ENCODE assay signal across 9 cellular contexts in genomic region chr19:18606281-18607221, GRCh38. TPM values are rescaled to one million over a fixed set of nuclear protein-coding genes. Genes with fewer than 3 reads are reported as not detected.
DNase-seq lines count a peak whose midpoint lies in the region; ATAC-seq and TF ChIP-seq lines count a peak whose summit lies in the region.
"Had no signal": no experiment of that assay in that cellular context is flagged by ENCODE, and none has a peak within 500 bp of the region (broad histone marks: within the 10 kb centered on the region; RNA-seq: fewer than 3 reads in every experiment).

Gene CRLF1, minus strand, starts transcription at chr19:18606799. Its CDS starts 143 bp downstream, at chr19:18606656.

- dilution Hi-C loops in mammary epithelial cell (cut with HindIII; ENCODE audit: low sequenced_read_pairs), result no loop called here

- H3K27me3 ChIP-seq in HUES48 (ENCODE audit: control insufficient read depth, insufficient read depth, low read length), result peaks cover 95% of the 10 kb centered on the region
- peaks cover 51% of the 10 kb centered on the region for H3K27me3 ChIP-seq in mammary epithelial cell (ENCODE audit: insufficient read depth, low read length)
- peaks cover 82% of the 10 kb centered on the region for H3K27me3 ChIP-seq in kidney epithelial cell (ENCODE audit: control insufficient read depth, insufficient read depth, low read length)
- peaks cover 46% of the 10 kb centered on the region for H3K27me3 ChIP-seq in thoracic aorta (replicated peaks; ENCODE audit: insufficient read depth)
- H3K27me3 ChIP-seq in colonic mucosa, result peaks cover 87% of the 10 kb centered on the region

- H3K4me3 ChIP-seq in HUES48 (ENCODE audit: low read depth, low read length), result peak within 1 kb of the TSS; percentile 21; the same call in 1 of the 2 replicates
- peak within 1 kb of the TSS; percentile 9 to 41 (median 22) for H3K4me3 ChIP-seq in mammary epithelial cell (replicated peaks in 1 of 3; ENCODE audit: insufficient read depth in 1 of 3, low read depth in 2 of 3, low read length in 3 of 3)
- peak within 1 kb of the TSS; percentile 19 for H3K4me3 ChIP-seq in kidney epithelial cell (ENCODE audit: low read depth, low read length)
- H3K4me3 ChIP-seq in thoracic aorta, result peak within 1 kb of the TSS; percentile 64
- no peak within 1 kb of the TSS for H3K4me3 ChIP-seq in colonic mucosa

- no peaks in the 10 kb centered on the region for H3K36me3 ChIP-seq in HUES48 (ENCODE audit: control insufficient read depth, insufficient read depth, low read length)
- no peaks in the 10 kb centered on the region for H3K36me3 ChIP-seq in mammary epithelial cell (ENCODE audit: insufficient read depth, low read length)
- no peaks in the 10 kb centered on the region for H3K36me3 ChIP-seq in kidney epithelial cell (ENCODE audit: control insufficient read depth, insufficient read depth, low read length)
- H3K36me3 ChIP-seq in thoracic aorta, result no peaks in the 10 kb centered on the region
- H3K36me3 ChIP-seq in colonic mucosa, result no peaks in the 10 kb centered on the region

- no peak for DNase-seq in mammary epithelial cell
- no peak for DNase-seq in kidney epithelial cell (ENCODE audit: low read depth)
- no peak for DNase-seq in thoracic aorta (ENCODE audit: low spot score)
- DNase-seq in activated CD4-positive, alpha-beta T cell treated with anti-CD3 and anti-CD28 coated beads for 4 hours, result no peak
- DNase-seq in GM13976 (ENCODE audit: low spot score), result no peak
- no peak for DNase-seq in colonic mucosa
- DNase-seq in NCI-H524 (lab: John Stamatoyannopoulos, UW), result no peak
- DNase-seq: activated CD4-positive, alpha-beta memory T cell treated with anti-CD3 and anti-CD28 coated beads, Interleukin-2, amount 10 ng/mL, durations not matched to agents 7 days and 5 days had no signal

- CTCF ChIA-PET in mammary epithelial cell (lab: Charles Lee; ENCODE audit: low non-redundant PET), result no interaction called here

- ATAC-seq in thoracic aorta (ENCODE audit: insufficient number of reproducible peaks, low FRiP score, low read depth), result no peak

- H3K4me1 ChIP-seq in HUES48 (ENCODE audit: control insufficient read depth, insufficient read depth, low read length), result peaks cover 40% of the 10 kb centered on the region
- H3K4me1 ChIP-seq in mammary epithelial cell (ENCODE audit: insufficient read depth, low read length), result peaks cover 15% of the 10 kb centered on the region
- peaks cover 4 to 37% of the 10 kb centered on the region in 2 donors for H3K4me1 ChIP-seq in thoracic aorta (ENCODE audit: control insufficient read depth in 1 of 2, low read depth in 2 of 2)
- no peaks in the 10 kb centered on the region for H3K4me1 ChIP-seq in colonic mucosa

- H3K4me2 ChIP-seq in mammary epithelial cell (ENCODE audit: insufficient read depth, low read depth, low read length), result peak within 1 kb of the TSS; percentile 87

- in situ Hi-C loops in mammary epithelial cell (cut with MboI; ENCODE audit: low sequenced_read_pairs in 2 of 2), result no loop called here
- in situ Hi-C loops in GM13976 (cut with MboI; ENCODE audit: low sequenced_read_pairs, unreplicated experiment), result no loop called here

- intact Hi-C loops in mammary epithelial cell (cut with micrococcal nuclease) (no loop called here), colonic mucosa (cut with DNase I) (no loop called here)

- TF ChIP-seq CTCF in mammary epithelial cell (conservative IDR thresholded peaks at IDR 0.05 in 1 of 2, IDR thresholded peaks at IDR 0.05 in 1 of 2; ENCODE audit: extremely low read depth in 1 of 2, insufficient read depth in 1 of 2, low read depth in 1 of 2, low read length in 2 of 2), result no peak
- TF ChIP-seq CTCF in kidney epithelial cell (IDR thresholded peaks at IDR 0.05; ENCODE audit: insufficient read depth, low read length, poor library complexity, severe bottlenecking), result no peak
- no peak for TF ChIP-seq CTCF in thoracic aorta (IDR thresholded peaks at IDR 0.05)
- no peak for TF ChIP-seq CTCF in GM13976 (IDR thresholded peaks at IDR 0.05; ENCODE audit: borderline replicate concordance, control extremely low read depth, extremely low read depth, insufficient read depth, missing control alignments)
- no peak for TF ChIP-seq CTCF in colonic mucosa (IDR thresholded peaks at IDR 0.05)

- H3K9ac ChIP-seq in HUES48 (ENCODE audit: low read depth, low read length) (no peak within 1 kb of the TSS), mammary epithelial cell (ENCODE audit: insufficient read depth, low read length) (no peak within 1 kb of the TSS), colonic mucosa (ENCODE audit: low read depth in 2 of 2, low read length in 2 of 2) (no peak within 1 kb of the TSS)

- no TSS peak for BruUV-seq in mammary epithelial cell (replicated peaks; lab: Mats Ljungman, UMichigan)

- H3K9me3 ChIP-seq in HUES48 (ENCODE audit: control insufficient read depth, insufficient read depth, low read length) (no peaks in the 10 kb centered on the region), mammary epithelial cell (replicated peaks; ENCODE audit: insufficient read depth, low read length) (no peaks in the 10 kb centered on the region), thoracic aorta (no peaks in the 10 kb centered on the region), colonic mucosa (no peaks in the 10 kb centered on the region)

- H3K79me2 ChIP-seq in mammary epithelial cell (ENCODE audit: insufficient read depth, low read length), result no peaks in the 10 kb centered on the region

- no peak within 1 kb of the TSS for H3K27ac ChIP-seq in HUES48 (ENCODE audit: low read depth, low read length)
- no peak within 1 kb of the TSS for H3K27ac ChIP-seq in mammary epithelial cell (ENCODE audit: insufficient read depth, low read depth, low read length)
- H3K27ac ChIP-seq in thoracic aorta, result no peak within 1 kb of the TSS
- H3K27ac ChIP-seq in colonic mucosa, result no peak within 1 kb of the TSS

- WGBS in mammary epithelial cell (ENCODE audit: low coverage, missing lambda C conversion rate), result 0% methylated on average over 1 of the region's 116 CpGs

- peak within 1 kb of the TSS; percentile 56 for H2AFZ ChIP-seq in mammary epithelial cell (ENCODE audit: low read depth, low read length)

- H4K20me1 ChIP-seq in mammary epithelial cell (ENCODE audit: insufficient read depth, low read length), result no peaks in the 10 kb centered on the region

RNA-seq across cellular contexts. Expression of gene CRLF1, which starts in this region (rescaled TPM):
- total RNA-seq in mammary epithelial cell (1 to 10 TPM; 2.3 to 7.1 TPM), kidney epithelial cell (16.5 and 30.1 TPM in 2 replicates), thoracic aorta (1,000 to 10,000 TPM in 1 of 2 donors, 10 to 100 TPM in 1; 85.9 to 1,063 TPM), colonic mucosa (1 to 10 TPM in 1 of 2 donors, under 1 TPM in 1; 0.84 to 1.6 TPM)
- 3.4 TPM for polyA plus RNA-seq in mammary epithelial cell
- polyA minus RNA-seq in mammary epithelial cell, result 5.9 TPM
- total RNA-seq: activated CD4-positive, alpha-beta memory T cell treated with anti-CD3 and anti-CD28 coated beads, Interleukin-2, amount 10 ng/mL, durations not matched to agents 7 days and 5 days had no signal
